Comparison of ENCODE assay signal across 1 cellular context in genomic region chr19:49150106-49150943, GRCh38.
TF ChIP-seq lines count a peak whose summit lies in the region.

No MANE protein-coding gene starts in this region.

TF ChIP-seq in HEK293, 187 proteins besides CTCF, POLR2A, EP300 and RAD21 (continued from another document):
- TF ChIP-seq, protein P1, sequence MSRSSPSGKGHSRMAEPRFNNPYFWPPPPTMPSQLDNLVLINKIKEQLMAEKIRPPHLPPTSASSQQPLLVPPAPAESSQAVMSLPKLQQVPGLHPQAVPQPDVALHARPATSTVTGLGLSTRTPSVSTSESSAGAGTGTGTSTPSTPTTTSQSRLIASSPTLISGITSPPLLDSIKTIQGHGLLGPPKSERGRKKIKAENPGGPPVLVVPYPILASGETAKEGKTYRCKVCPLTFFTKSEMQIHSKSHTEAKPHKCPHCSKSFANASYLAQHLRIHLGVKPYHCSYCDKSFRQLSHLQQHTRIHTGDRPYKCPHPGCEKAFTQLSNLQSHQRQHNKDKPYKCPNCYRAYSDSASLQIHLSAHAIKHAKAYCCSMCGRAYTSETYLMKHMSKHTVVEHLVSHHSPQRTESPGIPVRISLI (tag by site-specific recombination; IDR thresholded peaks at IDR 0.05) = no peak
- TF ChIP-seq KLF1 (tag by site-specific recombination; IDR thresholded peaks at IDR 0.05) = peak; percentile 27; the same call in 1 of the 2 replicates
- TF ChIP-seq ZNF239 (tag by site-specific recombination; IDR thresholded peaks at IDR 0.05) = 0 out of 2 replicates have a peak, but pooled peaks have one; percentile 1
- TF ChIP-seq SCRT1 (tag by site-specific recombination; IDR thresholded peaks at IDR 0.05; ENCODE audit: borderline replicate concordance) = no peak
- TF ChIP-seq, protein P2, sequence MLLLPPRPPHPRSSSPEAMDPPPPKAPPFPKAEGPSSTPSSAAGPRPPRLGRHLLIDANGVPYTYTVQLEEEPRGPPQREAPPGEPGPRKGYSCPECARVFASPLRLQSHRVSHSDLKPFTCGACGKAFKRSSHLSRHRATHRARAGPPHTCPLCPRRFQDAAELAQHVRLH (tag by site-specific recombination; IDR thresholded peaks at IDR 0.05) = no peak
- no peak for TF ChIP-seq ZNF174 (tag by site-specific recombination; IDR thresholded peaks at IDR 0.05)
- TF ChIP-seq ZBTB49 (tag by site-specific recombination; IDR thresholded peaks at IDR 0.05; ENCODE audit: low read depth) = no peak
- no peak for TF ChIP-seq FEZF1 (tag by site-specific recombination; IDR thresholded peaks at IDR 0.05)
- no peak for TF ChIP-seq ZNF624 (tag by site-specific recombination; IDR thresholded peaks at IDR 0.05)
- TF ChIP-seq ZFHX2 (tag by site-specific recombination; conservative IDR thresholded peaks at IDR 0.05) = peak; percentile 57; the same call in 1 of the 2 replicates
- TF ChIP-seq PRDM10 (tag by site-specific recombination; IDR thresholded peaks at IDR 0.05) = peak; percentile 100
- TF ChIP-seq SP7 (tag by site-specific recombination; IDR thresholded peaks at IDR 0.05) = peak; percentile 75; the same call in 1 of the 2 replicates
- peak; percentile 38; the same call in 1 of the 2 replicates for TF ChIP-seq ZNF561 (tag by site-specific recombination; IDR thresholded peaks at IDR 0.05; ENCODE audit: borderline replicate concordance)
- peak; percentile 62; the same call in 1 of the 2 replicates for TF ChIP-seq GLIS1 (tag by site-specific recombination; IDR thresholded peaks at IDR 0.05)
- no peak for TF ChIP-seq ZNF211 (tag by site-specific recombination; IDR thresholded peaks at IDR 0.05; ENCODE audit: low read depth)
- TF ChIP-seq ZNF785 (tag by site-specific recombination; IDR thresholded peaks at IDR 0.05) = 0 out of 2 replicates have a peak, but pooled peaks have one; percentile 21
- TF ChIP-seq PRDM6 (tag by site-specific recombination; IDR thresholded peaks at IDR 0.05) = no peak
- no peak for TF ChIP-seq ZNF792 (tag by site-specific recombination; IDR thresholded peaks at IDR 0.05)
- TF ChIP-seq MEIS1 (CRISPR knock-in tag; IDR thresholded peaks at IDR 0.05; ENCODE audit: borderline replicate concordance) = no peak; the same call in 1 of the 2 replicates
- TF ChIP-seq ZFP3 (tag by site-specific recombination; IDR thresholded peaks at IDR 0.05; ENCODE audit: low read depth) = no peak
- no peak for TF ChIP-seq GLI2 (tag by site-specific recombination; IDR thresholded peaks at IDR 0.05; ENCODE audit: borderline replicate concordance, low read depth)
- TF ChIP-seq ZNF707 (tag by site-specific recombination; IDR thresholded peaks at IDR 0.05) = no peak
- TF ChIP-seq SALL2 (tag by site-specific recombination; IDR thresholded peaks at IDR 0.05; ENCODE audit: borderline replicate concordance) = no peak
- TF ChIP-seq ZNF341 (tag by site-specific recombination; IDR thresholded peaks at IDR 0.05; ENCODE audit: low read depth) = peak; percentile 85
- TF ChIP-seq ZNF416 (tag by site-specific recombination; IDR thresholded peaks at IDR 0.05) = no peak
- no peak for TF ChIP-seq ZNF23 (tag by site-specific recombination; IDR thresholded peaks at IDR 0.05; ENCODE audit: borderline replicate concordance)
- no peak for TF ChIP-seq ZNF544 (tag by site-specific recombination; IDR thresholded peaks at IDR 0.05)
- TF ChIP-seq SP2 (tag by site-specific recombination; IDR thresholded peaks at IDR 0.05) = peak; percentile 85
- TF ChIP-seq ZFP37 (tag by site-specific recombination; IDR thresholded peaks at IDR 0.05) = no peak
- TF ChIP-seq ZNF843 (tag by site-specific recombination; IDR thresholded peaks at IDR 0.05) = peak; percentile 21; the same call in 1 of the 2 replicates
- no peak for TF ChIP-seq ZNF704 (tag by site-specific recombination; IDR thresholded peaks at IDR 0.05)
- peak; percentile 38; the same call in 1 of the 2 replicates for TF ChIP-seq ZEB2 (tag by site-specific recombination; IDR thresholded peaks at IDR 0.05)
- peak; percentile 84 for TF ChIP-seq ZNF398 (tag by site-specific recombination; IDR thresholded peaks at IDR 0.05)
- 0 out of 2 replicates have a peak, but pooled peaks have one; percentile 12 for TF ChIP-seq ZBTB44 (tag by site-specific recombination; IDR thresholded peaks at IDR 0.05)
- no peak for TF ChIP-seq ZNF155 (tag by site-specific recombination; IDR thresholded peaks at IDR 0.05)
- TF ChIP-seq ZBTB21 (tag by site-specific recombination; IDR thresholded peaks at IDR 0.05) = no peak; the same call in 1 of the 2 replicates
- 0 out of 2 replicates have a peak, but pooled peaks have one; percentile 5 for TF ChIP-seq ZNF391 (tag by site-specific recombination; IDR thresholded peaks at IDR 0.05; ENCODE audit: borderline replicate concordance, low read depth)
- no peak for TF ChIP-seq ZNF670 (tag by site-specific recombination; IDR thresholded peaks at IDR 0.05; ENCODE audit: low read depth)
- TF ChIP-seq ZNF184 (tag by site-specific recombination; IDR thresholded peaks at IDR 0.05) = no peak
- no peak for TF ChIP-seq ZNF274 (IDR thresholded peaks at IDR 0.05; ENCODE audit: low read length)
- no peak for TF ChIP-seq ZNF274 (tag by site-specific recombination; IDR thresholded peaks at IDR 0.05; ENCODE audit: borderline replicate concordance)
- no peak for TF ChIP-seq HOXA7 (CRISPR knock-in tag; IDR thresholded peaks at IDR 0.05; ENCODE audit: borderline replicate concordance)
- TF ChIP-seq ZNF768 (tag by site-specific recombination; IDR thresholded peaks at IDR 0.05) = no peak
- 0 out of 2 replicates have a peak, but pooled peaks have one; percentile 2 for TF ChIP-seq ZNF664 (tag by site-specific recombination; IDR thresholded peaks at IDR 0.05)
- 0 out of 2 replicates have a peak, but pooled peaks have one; percentile 11 for TF ChIP-seq TCF7L2 (IDR thresholded peaks at IDR 0.05; ENCODE audit: borderline replicate concordance, low read depth, low read length)
- TF ChIP-seq, protein P3, sequence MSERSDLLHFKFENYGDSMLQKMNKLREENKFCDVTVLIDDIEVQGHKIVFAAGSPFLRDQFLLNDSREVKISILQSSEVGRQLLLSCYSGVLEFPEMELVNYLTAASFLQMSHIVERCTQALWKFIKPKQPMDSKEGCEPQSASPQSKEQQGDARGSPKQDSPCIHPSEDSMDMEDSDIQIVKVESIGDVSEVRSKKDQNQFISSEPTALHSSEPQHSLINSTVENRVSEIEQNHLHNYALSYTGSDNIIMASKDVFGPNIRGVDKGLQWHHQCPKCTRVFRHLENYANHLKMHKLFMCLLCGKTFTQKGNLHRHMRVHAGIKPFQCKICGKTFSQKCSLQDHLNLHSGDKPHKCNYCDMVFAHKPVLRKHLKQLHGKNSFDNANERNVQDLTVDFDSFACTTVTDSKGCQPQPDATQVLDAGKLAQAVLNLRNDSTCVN (tag by site-specific recombination; optimal IDR thresholded peaks at IDR 0.05) = peak; percentile 89
- 0 out of 2 replicates have a peak, but pooled peaks have one; percentile 15 for TF ChIP-seq TRIM28 (IDR thresholded peaks at IDR 0.05; ENCODE audit: borderline replicate concordance, low read length)
